Comparison of ENCODE assay signal across 15 cellular contexts in the genomic region with DNA sequence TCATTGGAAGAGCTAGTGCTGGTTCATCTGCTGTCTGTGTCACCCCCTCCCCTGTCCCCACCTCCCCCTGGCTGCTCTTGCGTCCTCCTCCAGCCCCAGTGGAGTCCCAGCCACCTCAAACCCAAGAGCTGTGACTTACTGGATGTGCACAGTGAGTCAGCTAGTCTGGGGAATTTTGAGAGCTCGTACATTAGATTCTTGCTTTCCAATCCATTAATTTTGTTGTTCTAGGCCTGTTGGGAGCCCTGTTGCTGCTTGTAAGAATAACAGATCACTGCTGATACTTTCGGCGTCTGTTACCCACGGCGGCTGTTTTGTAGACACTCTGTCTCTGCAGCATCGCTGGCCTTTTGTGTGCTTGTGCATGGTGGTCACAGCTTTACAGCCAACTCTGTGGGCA.
"Had no signal": no experiment of that assay in that cellular context is flagged by ENCODE, and none has a peak within 500 bp of the region (broad histone marks: within the 10 kb centered on the region; RNA-seq: fewer than 3 reads in every experiment).

No MANE protein-coding gene starts in this region.

- DNase-seq: activated CD4-positive, alpha-beta T cell treated with anti-CD3 and anti-CD28 coated beads for 1 hour; activated CD4-positive, alpha-beta T cell treated with anti-CD3 and anti-CD28 coated beads, Interleukin-2, amount 50 U/mL, for 4 hours; activated naive CD4-positive, alpha-beta T cell treated with anti-CD3 and anti-CD28 coated beads for 36 hours; activated naive CD8-positive, alpha-beta T cell treated with anti-CD3 and anti-CD28 coated beads, Interleukin-2, amount 50 U/mL, for 24 hours; aorta; endodermal cell; erythroblast; gastrocnemius medialis; heart right ventricle; islet precursor cell; mesenchymal stem cell; psoas muscle; sigmoid colon; T-helper 1 cell had no signal

- ATAC-seq: activated naive CD8-positive, alpha-beta T cell treated with anti-CD3 and anti-CD28 coated beads, Interleukin-2, amount 50 U/mL, for 24 hours; gastrocnemius medialis; heart right ventricle; natural killer cell treated with Interleukin-12 subunit alpha and Interleukin-12 subunit beta and Interleukin-15 and Interleukin-18, amount 100 ng/mL, for 72 hours; psoas muscle had no signal
